In the genomic region with DNA sequence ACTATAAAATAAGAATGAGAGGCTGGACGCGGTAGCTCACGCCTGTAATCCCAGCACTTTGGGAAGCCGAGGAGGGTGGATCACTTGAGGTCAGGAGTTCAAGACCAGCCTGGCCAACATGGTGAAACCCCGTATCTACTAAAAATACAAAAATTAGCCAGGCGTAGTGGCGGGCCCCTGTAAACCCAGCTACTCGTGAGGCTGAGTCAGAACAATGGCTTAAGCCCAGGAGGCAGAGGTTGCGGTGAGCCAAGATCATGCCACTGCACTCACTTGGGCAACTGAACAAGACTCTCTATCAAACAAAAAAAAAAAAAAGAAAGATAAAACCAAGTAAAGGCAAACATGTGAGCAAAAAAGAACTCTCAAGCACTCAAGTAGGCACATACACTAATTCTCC, we compare ENCODE assay signal across 1 cellular context.
TF ChIP-seq lines count a peak whose summit lies in the region.

No MANE protein-coding gene starts in this region.

TF ChIP-seq in GM12878, 131 proteins besides CTCF, POLR2A, EP300 and RAD21:
- TF ChIP-seq IKZF2 (IDR thresholded peaks at IDR 0.05) (peak; percentile 26 to 42; a peak in 1 of 4 replicates), MEF2B (IDR thresholded peaks at IDR 0.05; ENCODE audit: partially characterized antibody, poor library complexity, severe bottlenecking) (peak; percentile 24), BCL11A (IDR thresholded peaks at IDR 0.05; ENCODE audit: low read depth, low read length) (0 out of 2 replicates have a peak, but pooled peaks have one; percentile 17), ZNF384 (IDR thresholded peaks at IDR 0.05; ENCODE audit: borderline replicate concordance, low read depth, low read length) (peak; percentile 37; the same call in 1 of the 2 replicates), RUNX3 (IDR thresholded peaks at IDR 0.05; ENCODE audit: low read length) (peak; percentile 69), ATF7 (IDR thresholded peaks at IDR 0.05; ENCODE audit: low read depth) (peak; percentile 8; the same call in 1 of the 2 replicates), CBX5 (IDR thresholded peaks at IDR 0.05; ENCODE audit: low read depth) (0 out of 2 replicates have a peak, but pooled peaks have one; percentile 22), BHLHE40 (IDR thresholded peaks at IDR 0.05; ENCODE audit: borderline replicate concordance in 1 of 2, low read depth in 2 of 2, low read length in 1 of 2) (peak; percentile 62 to 89), MTA2 (IDR thresholded peaks at IDR 0.05; ENCODE audit: low read depth) (peak; percentile 67; the same call in 1 of the 2 replicates), FOXM1 (IDR thresholded peaks at IDR 0.05; ENCODE audit: low read depth, low read length) (0 out of 2 replicates have a peak, but pooled peaks have one; percentile 33), NR2F1 (conservative IDR thresholded peaks at IDR 0.05) (peak; percentile 70), CBFB (IDR thresholded peaks at IDR 0.05; ENCODE audit: low read depth) (0 out of 2 replicates have a peak, but pooled peaks have one; percentile 4), DPF2 (IDR thresholded peaks at IDR 0.05) (peak; percentile 17; the same call in 1 of the 2 replicates), NBN (IDR thresholded peaks at IDR 0.05) (0 out of 2 replicates have a peak, but pooled peaks have one; percentile 52)
- TF ChIP-seq, protein P1, sequence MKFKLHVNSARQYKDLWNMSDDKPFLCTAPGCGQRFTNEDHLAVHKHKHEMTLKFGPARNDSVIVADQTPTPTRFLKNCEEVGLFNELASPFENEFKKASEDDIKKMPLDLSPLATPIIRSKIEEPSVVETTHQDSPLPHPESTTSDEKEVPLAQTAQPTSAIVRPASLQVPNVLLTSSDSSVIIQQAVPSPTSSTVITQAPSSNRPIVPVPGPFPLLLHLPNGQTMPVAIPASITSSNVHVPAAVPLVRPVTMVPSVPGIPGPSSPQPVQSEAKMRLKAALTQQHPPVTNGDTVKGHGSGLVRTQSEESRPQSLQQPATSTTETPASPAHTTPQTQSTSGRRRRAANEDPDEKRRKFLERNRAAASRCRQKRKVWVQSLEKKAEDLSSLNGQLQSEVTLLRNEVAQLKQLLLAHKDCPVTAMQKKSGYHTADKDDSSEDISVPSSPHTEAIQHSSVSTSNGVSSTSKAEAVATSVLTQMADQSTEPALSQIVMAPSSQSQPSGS (IDR thresholded peaks at IDR 0.05; ENCODE audit: low read length): 0 out of 2 replicates have a peak, but pooled peaks have one; percentile 49
- TF ChIP-seq, protein P2, sequence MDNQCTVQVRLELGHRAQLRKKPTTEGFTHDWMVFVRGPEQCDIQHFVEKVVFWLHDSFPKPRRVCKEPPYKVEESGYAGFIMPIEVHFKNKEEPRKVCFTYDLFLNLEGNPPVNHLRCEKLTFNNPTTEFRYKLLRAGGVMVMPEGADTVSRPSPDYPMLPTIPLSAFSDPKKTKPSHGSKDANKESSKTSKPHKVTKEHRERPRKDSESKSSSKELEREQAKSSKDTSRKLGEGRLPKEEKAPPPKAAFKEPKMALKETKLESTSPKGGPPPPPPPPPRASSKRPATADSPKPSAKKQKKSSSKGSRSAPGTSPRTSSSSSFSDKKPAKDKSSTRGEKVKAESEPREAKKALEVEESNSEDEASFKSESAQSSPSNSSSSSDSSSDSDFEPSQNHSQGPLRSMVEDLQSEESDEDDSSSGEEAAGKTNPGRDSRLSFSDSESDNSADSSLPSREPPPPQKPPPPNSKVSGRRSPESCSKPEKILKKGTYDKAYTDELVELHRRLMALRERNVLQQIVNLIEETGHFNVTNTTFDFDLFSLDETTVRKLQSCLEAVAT (IDR thresholded peaks at IDR 0.05): 0 out of 2 replicates have a peak, but pooled peaks have one; percentile 58
- TF ChIP-seq, protein P3, sequence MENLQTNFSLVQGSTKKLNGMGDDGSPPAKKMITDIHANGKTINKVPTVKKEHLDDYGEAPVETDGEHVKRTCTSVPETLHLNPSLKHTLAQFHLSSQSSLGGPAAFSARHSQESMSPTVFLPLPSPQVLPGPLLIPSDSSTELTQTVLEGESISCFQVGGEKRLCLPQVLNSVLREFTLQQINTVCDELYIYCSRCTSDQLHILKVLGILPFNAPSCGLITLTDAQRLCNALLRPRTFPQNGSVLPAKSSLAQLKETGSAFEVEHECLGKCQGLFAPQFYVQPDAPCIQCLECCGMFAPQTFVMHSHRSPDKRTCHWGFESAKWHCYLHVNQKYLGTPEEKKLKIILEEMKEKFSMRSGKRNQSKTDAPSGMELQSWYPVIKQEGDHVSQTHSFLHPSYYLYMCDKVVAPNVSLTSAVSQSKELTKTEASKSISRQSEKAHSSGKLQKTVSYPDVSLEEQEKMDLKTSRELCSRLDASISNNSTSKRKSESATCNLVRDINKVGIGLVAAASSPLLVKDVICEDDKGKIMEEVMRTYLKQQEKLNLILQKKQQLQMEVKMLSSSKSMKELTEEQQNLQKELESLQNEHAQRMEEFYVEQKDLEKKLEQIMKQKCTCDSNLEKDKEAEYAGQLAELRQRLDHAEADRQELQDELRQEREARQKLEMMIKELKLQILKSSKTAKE (IDR thresholded peaks at IDR 0.05; ENCODE audit: low read depth, poor library complexity, severe bottlenecking): peak; percentile 55
TF ChIP-seq in GM12878: peak in this region for 17; not testable (repeated sequence) for 114.
